1 cellular context compared by ENCODE assay signal in the genomic region with DNA sequence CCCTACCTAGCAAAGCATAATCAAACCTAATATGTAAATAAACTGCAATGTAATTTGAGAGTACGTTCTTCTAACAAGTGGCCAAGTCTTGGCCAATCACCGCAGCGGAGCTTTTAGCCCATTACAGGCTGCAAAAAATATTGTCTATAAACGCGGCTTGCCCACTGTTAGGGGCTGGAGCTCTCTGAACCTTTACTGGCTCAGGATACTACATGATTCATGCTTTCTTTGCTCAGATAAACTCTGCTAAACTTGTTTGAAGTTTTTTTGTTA.
TF ChIP-seq lines count a peak whose summit lies in the region.

No MANE protein-coding gene starts in this region.

TF ChIP-seq in HCT116, 20 proteins besides CTCF, POLR2A, EP300 and RAD21:
- TF ChIP-seq, protein P1, sequence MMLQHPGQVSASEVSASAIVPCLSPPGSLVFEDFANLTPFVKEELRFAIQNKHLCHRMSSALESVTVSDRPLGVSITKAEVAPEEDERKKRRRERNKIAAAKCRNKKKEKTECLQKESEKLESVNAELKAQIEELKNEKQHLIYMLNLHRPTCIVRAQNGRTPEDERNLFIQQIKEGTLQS (IDR thresholded peaks at IDR 0.05): no peak
- TF ChIP-seq ZFX (IDR thresholded peaks at IDR 0.05) (no peak), SP1 (IDR thresholded peaks at IDR 0.05; ENCODE audit: low read depth) (no peak), POLR2AphosphoS5 (IDR thresholded peaks at IDR 0.05; ENCODE audit: low read depth, low read length) (no peak), SRF (IDR thresholded peaks at IDR 0.05; ENCODE audit: low read depth) (no peak), ELF1 (IDR thresholded peaks at IDR 0.05; ENCODE audit: borderline replicate concordance, low read depth) (no peak), EZH2phosphoT487 (IDR thresholded peaks at IDR 0.05; ENCODE audit: borderline replicate concordance) (no peak), EZH2 (IDR thresholded peaks at IDR 0.05) (no peak), EGR1 (IDR thresholded peaks at IDR 0.05; ENCODE audit: low read depth) (no peak)
- TF ChIP-seq, protein P2, sequence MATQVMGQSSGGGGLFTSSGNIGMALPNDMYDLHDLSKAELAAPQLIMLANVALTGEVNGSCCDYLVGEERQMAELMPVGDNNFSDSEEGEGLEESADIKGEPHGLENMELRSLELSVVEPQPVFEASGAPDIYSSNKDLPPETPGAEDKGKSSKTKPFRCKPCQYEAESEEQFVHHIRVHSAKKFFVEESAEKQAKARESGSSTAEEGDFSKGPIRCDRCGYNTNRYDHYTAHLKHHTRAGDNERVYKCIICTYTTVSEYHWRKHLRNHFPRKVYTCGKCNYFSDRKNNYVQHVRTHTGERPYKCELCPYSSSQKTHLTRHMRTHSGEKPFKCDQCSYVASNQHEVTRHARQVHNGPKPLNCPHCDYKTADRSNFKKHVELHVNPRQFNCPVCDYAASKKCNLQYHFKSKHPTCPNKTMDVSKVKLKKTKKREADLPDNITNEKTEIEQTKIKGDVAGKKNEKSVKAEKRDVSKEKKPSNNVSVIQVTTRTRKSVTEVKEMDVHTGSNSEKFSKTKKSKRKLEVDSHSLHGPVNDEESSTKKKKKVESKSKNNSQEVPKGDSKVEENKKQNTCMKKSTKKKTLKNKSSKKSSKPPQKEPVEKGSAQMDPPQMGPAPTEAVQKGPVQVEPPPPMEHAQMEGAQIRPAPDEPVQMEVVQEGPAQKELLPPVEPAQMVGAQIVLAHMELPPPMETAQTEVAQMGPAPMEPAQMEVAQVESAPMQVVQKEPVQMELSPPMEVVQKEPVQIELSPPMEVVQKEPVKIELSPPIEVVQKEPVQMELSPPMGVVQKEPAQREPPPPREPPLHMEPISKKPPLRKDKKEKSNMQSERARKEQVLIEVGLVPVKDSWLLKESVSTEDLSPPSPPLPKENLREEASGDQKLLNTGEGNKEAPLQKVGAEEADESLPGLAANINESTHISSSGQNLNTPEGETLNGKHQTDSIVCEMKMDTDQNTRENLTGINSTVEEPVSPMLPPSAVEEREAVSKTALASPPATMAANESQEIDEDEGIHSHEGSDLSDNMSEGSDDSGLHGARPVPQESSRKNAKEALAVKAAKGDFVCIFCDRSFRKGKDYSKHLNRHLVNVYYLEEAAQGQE (IDR thresholded peaks at IDR 0.05; ENCODE audit: low read depth): no peak
TF ChIP-seq in HCT116: peak in this region for 0.
